Comparison of ENCODE assay signal across 1 cellular context in genomic region chr19:35085947-35086346, GRCh38.
TF ChIP-seq lines count a peak whose summit lies in the region.

No MANE protein-coding gene starts in this region.

TF ChIP-seq in HepG2, 621 proteins besides CTCF, POLR2A, EP300 and RAD21:
- no peak for TF ChIP-seq RCOR2 (CRISPR knock-in tag; IDR thresholded peaks at IDR 0.05)
- no peak for TF ChIP-seq ZNF709 (CRISPR knock-in tag; IDR thresholded peaks at IDR 0.05)
- no peak for TF ChIP-seq ZNF264 (CRISPR knock-in tag; IDR thresholded peaks at IDR 0.05)
- TF ChIP-seq HCFC1 (IDR thresholded peaks at IDR 0.05; ENCODE audit: low read depth, low read length): no peak
- TF ChIP-seq PHF20 (CRISPR knock-in tag; IDR thresholded peaks at IDR 0.05): no peak
- no peak for TF ChIP-seq NFRKB (IDR thresholded peaks at IDR 0.05)
- TF ChIP-seq HES4 (CRISPR knock-in tag; IDR thresholded peaks at IDR 0.05; ENCODE audit: borderline replicate concordance): no peak
- no peak for TF ChIP-seq ZNF543 (CRISPR knock-in tag; IDR thresholded peaks at IDR 0.05)
- TF ChIP-seq ZNF142 (CRISPR knock-in tag; IDR thresholded peaks at IDR 0.05): no peak
- no peak for TF ChIP-seq ZBTB4 (CRISPR knock-in tag; IDR thresholded peaks at IDR 0.05; ENCODE audit: borderline replicate concordance)
- TF ChIP-seq BRCA1 (CRISPR knock-in tag; IDR thresholded peaks at IDR 0.05): no peak
- no peak for TF ChIP-seq SRSF1 (optimal IDR thresholded peaks at IDR 0.05; ENCODE audit: low read depth, low read length)
- no peak for TF ChIP-seq TGIF2 (CRISPR knock-in tag; IDR thresholded peaks at IDR 0.05)
- no peak for TF ChIP-seq MIXL1 (CRISPR knock-in tag; IDR thresholded peaks at IDR 0.05)
- no peak for TF ChIP-seq ZNF292 (CRISPR knock-in tag; IDR thresholded peaks at IDR 0.05; ENCODE audit: borderline replicate concordance, low read depth)
- no peak for TF ChIP-seq ZNF567 (CRISPR knock-in tag; IDR thresholded peaks at IDR 0.05; ENCODE audit: borderline replicate concordance)
- TF ChIP-seq SAP130 (CRISPR knock-in tag; IDR thresholded peaks at IDR 0.05; ENCODE audit: low read depth): no peak
